16 cellular contexts compared by ENCODE assay signal in genomic region chr6:107561325-107561724, GRCh38.
DNase-seq lines count a peak whose midpoint lies in the region; ATAC-seq and TF ChIP-seq lines count a peak whose summit lies in the region.
"Had no signal": no experiment of that assay in that cellular context is flagged by ENCODE, and none has a peak within 500 bp of the region (broad histone marks: within the 10 kb centered on the region; RNA-seq: fewer than 3 reads in every experiment).

No MANE protein-coding gene starts in this region.

- no peaks in the 10 kb centered on the region for H3K36me3 Mint-ChIP-seq in HFFc6 (ENCODE audit: low read depth)
- H3K36me3 Mint-ChIP-seq: activated naive CD8-positive, alpha-beta T cell had no signal

- no peak overlapping the region for H3K4me3 Mint-ChIP-seq in HFFc6
- H3K4me3 Mint-ChIP-seq: activated naive CD8-positive, alpha-beta T cell; naive B cell had no signal

- no peak overlapping the region for H3K27ac Mint-ChIP-seq in HFFc6
- H3K27ac Mint-ChIP-seq: activated naive CD8-positive, alpha-beta T cell had no signal

- peaks cover 14 to 35% of the 10 kb centered on the region in 2 donors for H3K4me1 ChIP-seq in thoracic aorta (ENCODE audit: control insufficient read depth in 1 of 2, low read depth in 2 of 2)
- H3K4me1 ChIP-seq: upper lobe of right lung had no signal

- H3K4me3 ChIP-seq in fibroblast of pulmonary artery (replicated peaks; ENCODE audit: low read depth, low read length), result no peak overlapping the region
- H3K4me3 ChIP-seq in thoracic aorta, result peak overlapping the region; percentile 36
- H3K4me3 ChIP-seq: upper lobe of right lung had no signal

- DNase-seq in NCI-H2227 (lab: John Stamatoyannopoulos, UW; ENCODE audit: unreplicated experiment) (peak; percentile 38), fibroblast of pulmonary artery (ENCODE audit: low read depth) (peak; percentile 7), mucosa of gallbladder (ENCODE audit: low spot score) (peak; percentile 17), thoracic aorta (ENCODE audit: low spot score) (no peak), HFFc6 (no peak), left lobe of liver (ENCODE audit: low spot score) (no peak)
- DNase-seq in NK-92 treated with Interleukin-12 subunit alpha and Interleukin-12 subunit beta, amount 100 ng/mL, for 24 hours (lab: John Stamatoyannopoulos, UW), result no peak
- no peak for DNase-seq in stimulated activated CD8-positive, alpha-beta memory T cell treated with anti-CD3 and anti-CD28 coated beads, Interleukin-4, amount 100 ng/mL, for 48 hours
- DNase-seq: glutamatergic neuron, naive B cell, NCI-H2081, retina, SHP77 treated with DMSO at 0.1 percent for 48 hours, upper lobe of right lung had no signal

- no peaks in the 10 kb centered on the region for H3K27me3 ChIP-seq in thoracic aorta (replicated peaks; ENCODE audit: insufficient read depth)
- H3K27me3 ChIP-seq: upper lobe of right lung had no signal

- no peaks in the 10 kb centered on the region for H3K9me3 Mint-ChIP-seq in HFFc6

- peak overlapping the region; percentile 48 to 65 for H3K27ac ChIP-seq in thoracic aorta
- H3K27ac ChIP-seq: upper lobe of right lung had no signal

- no peaks in the 10 kb centered on the region for H3K9me3 ChIP-seq in thoracic aorta
- H3K9me3 ChIP-seq: upper lobe of right lung had no signal

- no peak for TF ChIP-seq CTCF in fibroblast of pulmonary artery (IDR thresholded peaks at IDR 0.05; ENCODE audit: low read length, missing control alignments)
- TF ChIP-seq CTCF in thoracic aorta (IDR thresholded peaks at IDR 0.05), result no peak
- no peak for TF ChIP-seq CTCF in HFFc6 (IDR thresholded peaks at IDR 0.05)

- H3K27me3 Mint-ChIP-seq in HFFc6 (ENCODE audit: insufficient read depth), result peaks cover 20% of the 10 kb centered on the region

- ATAC-seq in thoracic aorta (ENCODE audit: insufficient number of reproducible peaks, low FRiP score, low read depth) (no peak), left lobe of liver (no peak)
- ATAC-seq: HepG2, upper lobe of right lung had no signal

- no peaks in the 10 kb centered on the region for H3K4me1 Mint-ChIP-seq in HFFc6 (ENCODE audit: low read depth)
- H3K4me1 Mint-ChIP-seq: naive B cell had no signal

- no peaks in the 10 kb centered on the region for H3K36me3 ChIP-seq in thoracic aorta
- H3K36me3 ChIP-seq: upper lobe of right lung had no signal

Comparison
In these comparisons a context has a peak if more than half of its experiments do, and no peak if none do; other contexts are left out.
1. DNase-seq: peak in NCI-H2227 (single experiment), fibroblast of pulmonary artery (single experiment) and mucosa of gallbladder (single experiment); none in thoracic aorta (single experiment), HFFc6 (single experiment), NK-92 treated with Interleukin-12 subunit alpha and Interleukin-12 subunit beta, amount 100 ng/mL, for 24 hours (single experiment), stimulated activated CD8-positive, alpha-beta memory T cell treated with anti-CD3 and anti-CD28 coated beads, Interleukin-4, amount 100 ng/mL, for 48 hours (single experiment) and left lobe of liver (single experiment).